ENCODE assay signal across 8 cellular contexts in the genomic region with DNA sequence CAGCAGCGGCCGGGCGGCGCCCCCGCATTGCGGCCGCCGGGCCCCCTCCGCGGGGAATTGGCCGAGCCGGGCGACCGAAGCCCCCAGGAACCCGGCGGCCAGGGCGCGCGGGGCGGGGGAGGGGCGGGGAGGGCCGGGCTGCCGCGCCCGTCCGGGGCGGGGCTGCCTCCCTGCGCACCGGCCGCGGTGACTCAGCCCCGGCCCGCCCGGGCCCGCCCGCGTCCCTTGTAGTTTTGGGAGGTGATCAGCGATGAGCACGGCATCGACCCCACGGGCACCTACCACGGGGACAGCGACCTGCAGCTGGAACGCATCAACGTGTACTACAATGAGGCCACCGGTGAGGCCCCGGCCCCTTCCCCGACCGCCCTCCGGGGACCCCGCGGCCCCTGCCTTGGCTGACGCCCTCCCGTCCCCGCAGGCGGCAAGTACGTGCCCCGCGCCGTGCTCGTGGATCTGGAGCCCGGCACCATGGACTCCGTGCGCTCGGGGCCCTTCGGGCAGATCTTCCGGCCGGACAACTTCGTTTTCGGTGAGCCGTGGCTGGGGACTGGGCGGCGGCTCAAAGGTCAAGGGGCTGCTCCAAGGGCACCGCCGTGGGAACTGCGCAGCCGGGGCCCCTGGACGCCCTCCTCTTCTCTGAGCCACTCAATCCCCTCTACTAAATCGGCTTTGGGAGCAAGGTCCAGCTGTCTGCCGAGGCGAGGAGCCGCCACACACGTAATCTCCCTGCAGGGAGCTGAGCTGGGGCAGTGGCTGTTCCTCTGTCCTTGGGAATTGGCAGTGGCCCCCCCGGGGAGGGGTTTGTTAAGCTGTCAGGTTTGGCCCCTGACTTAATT. TPM values are rescaled to one million over a fixed set of nuclear protein-coding genes. Genes with fewer than 3 reads are reported as not detected.
DNase-seq lines count a peak whose midpoint lies in the region; TF ChIP-seq lines count a peak whose summit lies in the region.

No MANE protein-coding gene starts in this region.

- H3K27me3 Mint-ChIP-seq in activated CD4-positive, alpha-beta memory T cell treated with anti-CD3 and anti-CD28 coated beads for 36 hours: no peaks in the 10 kb centered on the region

- intact Hi-C loops in activated CD4-positive, alpha-beta memory T cell treated with anti-CD3 and anti-CD28 coated beads for 36 hours (cut with micrococcal nuclease): loop anchor here (2.0 to 5.0 kb wide), 3 partner anchors 41 to 449 kb away; a partner anchor contains a TSS

- H3K9me3 ChIP-seq in mononuclear cell (ENCODE audit: low read depth, low read length): no peaks in the 10 kb centered on the region

- H3K27ac Mint-ChIP-seq in activated CD4-positive, alpha-beta memory T cell treated with anti-CD3 and anti-CD28 coated beads for 36 hours: peak overlapping the region; percentile 67

- peaks cover 21% of the 10 kb centered on the region for H3K4me1 Mint-ChIP-seq in activated CD4-positive, alpha-beta memory T cell treated with anti-CD3 and anti-CD28 coated beads for 36 hours (ENCODE audit: low read depth)

- peak overlapping the region; percentile 62; the same call in 1 of the 2 replicates for H3K9ac ChIP-seq in KMS-11

- H3K36me3 ChIP-seq in KMS-11 (ENCODE audit: insufficient read depth): peaks cover 7% of the 10 kb centered on the region; the same call in 1 of the 2 replicates

- H3K4me2 ChIP-seq in KMS-11: peak overlapping the region; percentile 76

- peaks cover 12% of the 10 kb centered on the region; the same call in 1 of the 2 replicates for H4K20me1 ChIP-seq in KMS-11 (ENCODE audit: insufficient read depth)

- POLR2A ChIA-PET in activated CD4-positive, alpha-beta memory T cell treated with anti-CD3 and anti-CD28 coated beads for 36 hours (lab: Charles Lee): interaction anchor here (0.8 to 4.5 kb wide), 15 partner anchors 9 to 355 kb away, joined by 3 to 65 read pairs (median 4); a partner anchor contains a TSS

- CTCF ChIA-PET in activated CD4-positive, alpha-beta memory T cell treated with anti-CD3 and anti-CD28 coated beads for 36 hours (lab: Charles Lee): interaction anchor here (0.7 to 3.9 kb wide), 11 partner anchors 8 to 204 kb away, joined by 3 to 22 read pairs (median 4); a partner anchor contains a TSS

- H3K4me1 ChIP-seq in KMS-11 (ENCODE audit: low read depth, poor library complexity, severe bottlenecking) (peaks cover 25% of the 10 kb centered on the region), mononuclear cell (ENCODE audit: insufficient read depth, low read length) (peaks cover 45% of the 10 kb centered on the region)

- TF ChIP-seq CTCF in KMS-11 (conservative IDR thresholded peaks at IDR 0.05; ENCODE audit: low read depth, low read length): no peak

- DNase-seq in NCI-H146 (lab: John Stamatoyannopoulos, UW) (peak; percentile 38), NCI-H146 treated with DMSO at 0.1 percent for 48 hours (lab: John Stamatoyannopoulos, UW; ENCODE audit: unreplicated experiment) (no peak), DMS153 treated with DMSO at 0.1 percent for 48 hours (lab: John Stamatoyannopoulos, UW; ENCODE audit: unreplicated experiment) (no peak)
- DNase-seq in activated CD4-positive, alpha-beta memory T cell treated with anti-CD3 and anti-CD28 coated beads for 36 hours: peak; percentile 77
- DNase-seq in effector CD8-positive, alpha-beta T cell (lab: John Stamatoyannopoulos, UW): peak; percentile 54
- DNase-seq in stimulated activated CD8-positive, alpha-beta memory T cell treated with anti-CD3 and anti-CD28 coated beads, Interleukin-4, amount 100 ng/mL, for 48 hours: peak; percentile 76

- peak overlapping the region; percentile 83 for H3K4me3 Mint-ChIP-seq in activated CD4-positive, alpha-beta memory T cell treated with anti-CD3 and anti-CD28 coated beads for 36 hours

- H3K4me3 ChIP-seq in KMS-11 (IDR thresholded peaks at IDR 0.05; ENCODE audit: insufficient read depth, low read depth, low read length) (no peak overlapping the region), mononuclear cell (ENCODE audit: low read length) (peak overlapping the region; percentile 65)

- H3K27ac ChIP-seq in KMS-11: peak overlapping the region; percentile 52

- peaks cover 17% of the 10 kb centered on the region for H3K79me2 ChIP-seq in KMS-11 (ENCODE audit: insufficient read depth, low read depth)

- H3K9me3 Mint-ChIP-seq in activated CD4-positive, alpha-beta memory T cell treated with anti-CD3 and anti-CD28 coated beads for 36 hours: no peaks in the 10 kb centered on the region

- peaks cover 26% of the 10 kb centered on the region for H3K36me3 Mint-ChIP-seq in activated CD4-positive, alpha-beta memory T cell treated with anti-CD3 and anti-CD28 coated beads for 36 hours

- no peaks in the 10 kb centered on the region for H3K27me3 ChIP-seq in KMS-11 (ENCODE audit: insufficient read depth, low read depth)
- H3K27me3 ChIP-seq in mononuclear cell (ENCODE audit: insufficient read depth, low read length): no peaks in the 10 kb centered on the region

- H2AFZ ChIP-seq in KMS-11 (ENCODE audit: low read depth): no peak overlapping the region

RNA-seq across cellular contexts. Expression of a gene that starts 0.6 kb away (rescaled TPM):
- total RNA-seq in activated CD4-positive, alpha-beta memory T cell treated with anti-CD3 and anti-CD28 coated beads for 36 hours: 100 to 1,000 TPM; 320 to 325 TPM
- total RNA-seq in mononuclear cell: 67.9 TPM

RNA-seq across cellular contexts. Expression of a gene that starts 9.4 kb away (rescaled TPM):
- not detected for total RNA-seq in activated CD4-positive, alpha-beta memory T cell treated with anti-CD3 and anti-CD28 coated beads for 36 hours
- total RNA-seq in mononuclear cell: not detected

RNA-seq across cellular contexts. Expression of a gene that starts 11.0 kb away (rescaled TPM):
- total RNA-seq in activated CD4-positive, alpha-beta memory T cell treated with anti-CD3 and anti-CD28 coated beads for 36 hours: not detected
- total RNA-seq in mononuclear cell: not detected

RNA-seq across cellular contexts. Expression of a gene that starts 13.4 kb away (rescaled TPM):
- total RNA-seq in activated CD4-positive, alpha-beta memory T cell treated with anti-CD3 and anti-CD28 coated beads for 36 hours: 10 to 100 TPM; 57.2 to 57.9 TPM
- total RNA-seq in mononuclear cell: 20.9 TPM

RNA-seq across cellular contexts. Expression of a gene that starts 14.4 kb away (rescaled TPM):
- not detected for total RNA-seq in activated CD4-positive, alpha-beta memory T cell treated with anti-CD3 and anti-CD28 coated beads for 36 hours
- 0.10 TPM for total RNA-seq in mononuclear cell

Comparison
In these comparisons a context has a peak if more than half of its experiments do, and no peak if none do; other contexts are left out.
1. DNase-seq: peak in NCI-H146 (single experiment), activated CD4-positive, alpha-beta memory T cell treated with anti-CD3 and anti-CD28 coated beads for 36 hours (single experiment), effector CD8-positive, alpha-beta T cell (single experiment) and stimulated activated CD8-positive, alpha-beta memory T cell treated with anti-CD3 and anti-CD28 coated beads, Interleukin-4, amount 100 ng/mL, for 48 hours (single experiment); none in NCI-H146 treated with DMSO at 0.1 percent for 48 hours (single experiment) and DMS153 treated with DMSO at 0.1 percent for 48 hours (single experiment).